Comparison of ENCODE assay signal across 10 cellular contexts in the genomic region with DNA sequence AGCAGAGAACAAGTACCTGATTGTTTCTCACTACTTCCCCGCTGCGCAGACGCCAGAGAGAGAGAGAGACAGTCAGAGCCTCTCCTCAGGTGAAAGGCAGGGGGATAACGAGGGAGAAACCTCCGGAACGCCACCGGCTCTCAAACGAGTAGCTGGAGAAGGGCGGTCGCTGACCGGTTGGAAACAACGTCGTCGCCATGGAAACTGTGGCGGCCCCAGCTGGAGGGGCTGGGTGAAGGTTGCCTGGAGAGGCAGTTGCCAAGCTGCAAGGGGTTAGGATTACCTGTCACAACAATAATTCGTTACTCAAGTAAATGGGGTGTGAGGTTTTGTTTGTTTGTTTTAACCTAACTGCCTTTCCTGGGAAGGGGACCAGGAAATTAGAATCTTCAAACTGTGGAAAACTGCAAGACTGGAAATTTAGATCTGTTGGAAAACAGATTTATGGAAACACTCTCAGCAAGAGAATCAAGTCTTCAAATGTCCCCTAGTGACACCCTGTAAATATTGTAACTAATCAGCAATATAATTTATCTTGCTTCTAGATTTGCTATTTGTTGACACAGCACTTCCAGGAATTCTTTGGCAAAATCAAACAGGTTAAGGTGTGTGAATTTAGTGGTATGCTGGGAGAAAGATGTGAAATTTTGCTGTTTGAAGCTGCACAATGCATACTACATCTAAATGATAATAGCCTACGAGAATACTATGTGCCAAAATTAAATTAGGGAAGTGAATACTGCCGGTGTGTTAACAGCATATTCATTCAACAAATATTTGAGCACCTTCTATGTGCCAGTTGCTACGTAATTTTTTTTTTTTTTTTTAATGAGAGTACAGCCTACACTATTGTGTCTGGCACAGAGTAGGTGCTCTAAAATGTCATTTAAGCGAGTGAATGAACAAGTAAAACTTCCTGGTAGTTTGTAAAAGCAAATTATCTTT. TPM values are rescaled to one million over a fixed set of nuclear protein-coding genes. Genes with fewer than 3 reads are reported as not detected.
A peak's percentile ranks its signal among the peaks of the same experiment; 100 is the strongest.
DNase-seq lines count a peak whose midpoint lies in the region; ATAC-seq, FAIRE-seq and TF ChIP-seq lines count a peak whose summit lies in the region.
"Had no signal": no experiment of that assay in that cellular context is flagged by ENCODE, and none has a peak within 500 bp of the region (broad histone marks: within the 10 kb centered on the region; RNA-seq: fewer than 3 reads in every experiment).

A gene with protein sequence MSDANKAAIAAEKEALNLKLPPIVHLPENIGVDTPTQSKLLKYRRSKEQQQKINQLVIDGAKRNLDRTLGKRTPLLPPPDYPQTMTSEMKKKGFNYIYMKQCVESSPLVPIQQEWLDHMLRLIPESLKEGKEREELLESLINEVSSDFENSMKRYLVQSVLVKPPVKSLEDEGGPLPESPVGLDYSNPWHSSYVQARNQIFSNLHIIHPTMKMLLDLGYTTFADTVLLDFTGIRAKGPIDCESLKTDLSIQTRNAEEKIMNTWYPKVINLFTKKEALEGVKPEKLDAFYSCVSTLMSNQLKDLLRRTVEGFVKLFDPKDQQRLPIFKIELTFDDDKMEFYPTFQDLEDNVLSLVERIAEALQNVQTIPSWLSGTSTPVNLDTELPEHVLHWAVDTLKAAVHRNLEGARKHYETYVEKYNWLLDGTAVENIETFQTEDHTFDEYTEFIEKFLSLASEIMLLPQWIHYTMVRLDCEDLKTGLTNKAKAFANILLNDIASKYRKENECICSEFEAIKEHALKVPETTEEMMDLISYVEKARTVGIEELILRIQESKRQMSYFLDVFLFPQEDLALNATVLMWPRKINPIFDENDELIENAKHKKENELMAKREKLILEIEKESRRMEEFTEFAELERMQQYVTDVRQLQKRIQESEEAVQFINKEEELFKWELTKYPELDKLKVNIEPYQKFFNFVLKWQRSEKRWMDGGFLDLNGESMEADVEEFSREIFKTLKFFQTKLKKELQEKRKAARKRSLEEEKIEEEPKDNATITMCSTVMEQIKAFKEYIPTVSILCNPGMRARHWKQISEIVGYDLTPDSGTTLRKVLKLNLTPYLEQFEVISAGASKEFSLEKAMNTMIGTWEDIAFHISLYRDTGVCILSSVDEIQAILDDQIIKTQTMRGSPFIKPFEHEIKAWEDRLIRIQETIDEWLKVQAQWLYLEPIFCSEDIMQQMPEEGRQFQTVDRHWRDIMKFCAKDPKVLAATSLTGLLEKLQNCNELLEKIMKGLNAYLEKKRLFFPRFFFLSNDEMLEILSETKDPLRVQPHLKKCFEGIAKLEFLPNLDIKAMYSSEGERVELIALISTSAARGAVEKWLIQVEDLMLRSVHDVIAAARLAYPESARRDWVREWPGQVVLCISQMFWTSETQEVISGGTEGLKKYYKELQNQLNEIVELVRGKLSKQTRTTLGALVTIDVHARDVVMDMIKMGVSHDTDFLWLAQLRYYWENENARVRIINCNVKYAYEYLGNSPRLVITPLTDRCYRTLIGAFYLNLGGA (N-terminal part only) (minus strand): TSS at position 164 of the 945 bp plus-strand sequence. CDS start 1,474 bp downstream, outside the sequence.

- no peak within 1 kb of the TSS for H3K4me3 Mint-ChIP-seq in activated CD4-positive, alpha-beta memory T cell treated with anti-CD3 and anti-CD28 coated beads for 36 hours
- no peak within 1 kb of the TSS for H3K4me3 Mint-ChIP-seq in activated CD4-positive, alpha-beta memory T cell treated with anti-CD3 and anti-CD28 coated beads, Interleukin-2, amount 10 ng/mL, durations not matched to agents 7 days and 5 days
- H3K4me3 Mint-ChIP-seq: CD8-positive, alpha-beta T cell; T-helper 1 cell treated with Interleukin-12 subunit alpha and Interleukin-12 subunit beta and Interleukin-4 antibody, amounts not matched to agents 30 μg/mL and 1 μg/mL, for 36 hours had no signal

- H3K36me3 ChIP-seq in bronchial epithelial cell (ENCODE audit: control insufficient read depth, insufficient read depth, low read length) (no peaks in the 10 kb centered on the region), liver (ENCODE audit: control insufficient read depth in 4 of 4, insufficient read depth in 3 of 4, low read depth in 1 of 4, low read length in 3 of 4) (no peaks in the 10 kb centered on the region)

- H3K27me3 ChIP-seq in bronchial epithelial cell (ENCODE audit: control insufficient read depth, insufficient read depth, low read length) (no peaks in the 10 kb centered on the region), liver (ENCODE audit: control insufficient read depth in 4 of 4, insufficient read depth in 4 of 4, low read length in 3 of 4) (no peaks in the 10 kb centered on the region)

- H3K9ac ChIP-seq in liver (ENCODE audit: low read depth in 1 of 2, low read length in 2 of 2) = no peak within 1 kb of the TSS

- POLR2A ChIA-PET in activated CD4-positive, alpha-beta memory T cell treated with anti-CD3 and anti-CD28 coated beads for 36 hours (lab: Charles Lee) = no interaction called here
- POLR2A ChIA-PET in activated CD4-positive, alpha-beta memory T cell treated with anti-CD3 and anti-CD28 coated beads, Interleukin-2, amount 10 ng/mL, durations not matched to agents 7 days and 5 days (lab: Charles Lee) = no interaction called here

- ATAC-seq in HG03135 (IDR thresholded peaks at IDR 0.05; ENCODE audit: unreplicated experiment) = no peak
- ATAC-seq in HG03439 (IDR thresholded peaks at IDR 0.05; ENCODE audit: unreplicated experiment) = no peak
- ATAC-seq: CD8-positive, alpha-beta T cell had no signal

- no peaks in the 10 kb centered on the region for H3K27me3 Mint-ChIP-seq in activated CD4-positive, alpha-beta memory T cell treated with anti-CD3 and anti-CD28 coated beads for 36 hours
- H3K27me3 Mint-ChIP-seq in activated CD4-positive, alpha-beta memory T cell treated with anti-CD3 and anti-CD28 coated beads, Interleukin-2, amount 10 ng/mL, durations not matched to agents 7 days and 5 days = no peaks in the 10 kb centered on the region

- DNase-seq in activated CD4-positive, alpha-beta memory T cell treated with anti-CD3 and anti-CD28 coated beads for 36 hours = peak; percentile 31
- DNase-seq in activated CD4-positive, alpha-beta memory T cell treated with anti-CD3 and anti-CD28 coated beads, Interleukin-2, amount 10 ng/mL, durations not matched to agents 7 days and 5 days = no peak
- DNase-seq in NCI-H2107 treated with DMSO at 0.1 percent for 48 hours (lab: John Stamatoyannopoulos, UW; ENCODE audit: unreplicated experiment) = peak; percentile 47
- DNase-seq in bronchial epithelial cell (ENCODE audit: low read depth) = no peak
- DNase-seq in SIG-M5 (lab: John Stamatoyannopoulos, UW) = no peak

- 10% methylated on average over 20 of the region's 20 CpGs for WGBS in liver

- H3K4me1 Mint-ChIP-seq in activated CD4-positive, alpha-beta memory T cell treated with anti-CD3 and anti-CD28 coated beads for 36 hours (ENCODE audit: low read depth) = peaks cover 7% of the 10 kb centered on the region
- peaks cover 3% of the 10 kb centered on the region for H3K4me1 Mint-ChIP-seq in activated CD4-positive, alpha-beta memory T cell treated with anti-CD3 and anti-CD28 coated beads, Interleukin-2, amount 10 ng/mL, durations not matched to agents 7 days and 5 days

- H3K36me3 Mint-ChIP-seq in activated CD4-positive, alpha-beta memory T cell treated with anti-CD3 and anti-CD28 coated beads for 36 hours = no peaks in the 10 kb centered on the region
- H3K36me3 Mint-ChIP-seq in activated CD4-positive, alpha-beta memory T cell treated with anti-CD3 and anti-CD28 coated beads, Interleukin-2, amount 10 ng/mL, durations not matched to agents 7 days and 5 days (ENCODE audit: low read depth) = no peaks in the 10 kb centered on the region

- peak; percentile 43 for FAIRE-seq in bronchial epithelial cell (lab: Jason Lieb, UNC)

- H3K27ac ChIP-seq in liver (ENCODE audit: low read depth in 1 of 2, low read length in 2 of 2) = no peak within 1 kb of the TSS

- no peak for TF ChIP-seq RAD21 in liver (IDR thresholded peaks at IDR 0.05)

- TF ChIP-seq CTCF in bronchial epithelial cell (IDR thresholded peaks at IDR 0.05; ENCODE audit: insufficient read depth, low read length, severe bottlenecking) (no peak), liver (IDR thresholded peaks at IDR 0.05; ENCODE audit: low read depth, low read length, missing input control) (no peak)

- H3K9me3 ChIP-seq in liver (ENCODE audit: control insufficient read depth in 4 of 4, low read length in 3 of 4) = no peaks in the 10 kb centered on the region

- no peaks in the 10 kb centered on the region for H3K9me3 Mint-ChIP-seq in activated CD4-positive, alpha-beta memory T cell treated with anti-CD3 and anti-CD28 coated beads for 36 hours
- H3K9me3 Mint-ChIP-seq in activated CD4-positive, alpha-beta memory T cell treated with anti-CD3 and anti-CD28 coated beads, Interleukin-2, amount 10 ng/mL, durations not matched to agents 7 days and 5 days = no peaks in the 10 kb centered on the region
- H3K9me3 Mint-ChIP-seq: CD8-positive, alpha-beta T cell; T-helper 1 cell treated with Interleukin-12 subunit alpha and Interleukin-12 subunit beta and Interleukin-4 antibody, amounts not matched to agents 30 μg/mL and 1 μg/mL, for 36 hours had no signal

- H3K4me1 ChIP-seq in liver (ENCODE audit: control insufficient read depth in 4 of 4, insufficient read depth in 4 of 4, low read length in 3 of 4) = peaks cover 2 to 11% (median 9%) of the 10 kb centered on the region in 4 donors

- H3K4me3 ChIP-seq in bronchial epithelial cell (ENCODE audit: low read depth, low read length) (peak within 1 kb of the TSS; percentile 0), liver (ENCODE audit: low read depth in 1 of 3, low read length in 3 of 3) (peak within 1 kb of the TSS in 1 of 3 donors; percentile 20)

- H3K27ac Mint-ChIP-seq in activated CD4-positive, alpha-beta memory T cell treated with anti-CD3 and anti-CD28 coated beads for 36 hours = no peak within 1 kb of the TSS
- H3K27ac Mint-ChIP-seq in activated CD4-positive, alpha-beta memory T cell treated with anti-CD3 and anti-CD28 coated beads, Interleukin-2, amount 10 ng/mL, durations not matched to agents 7 days and 5 days = no peak within 1 kb of the TSS
- H3K27ac Mint-ChIP-seq: CD8-positive, alpha-beta T cell; T-helper 1 cell treated with Interleukin-12 subunit alpha and Interleukin-12 subunit beta and Interleukin-4 antibody, amounts not matched to agents 30 μg/mL and 1 μg/mL, for 36 hours had no signal

- intact Hi-C loops in activated CD4-positive, alpha-beta memory T cell treated with anti-CD3 and anti-CD28 coated beads for 36 hours (cut with micrococcal nuclease) = no loop called here

- CTCF ChIA-PET in activated CD4-positive, alpha-beta memory T cell treated with anti-CD3 and anti-CD28 coated beads for 36 hours (lab: Charles Lee) = no interaction called here
- CTCF ChIA-PET in activated CD4-positive, alpha-beta memory T cell treated with anti-CD3 and anti-CD28 coated beads, Interleukin-2, amount 10 ng/mL, durations not matched to agents 7 days and 5 days (lab: Charles Lee) = no interaction called here

TF ChIP-seq in liver, 16 proteins besides CTCF, POLR2A, EP300 and RAD21 (continues in another document):
- TF ChIP-seq FOXA2 (IDR thresholded peaks at IDR 0.05) = no peak

RNA-seq across cellular contexts. Expression of the gene that starts here (rescaled TPM):
- total RNA-seq in activated CD4-positive, alpha-beta memory T cell treated with anti-CD3 and anti-CD28 coated beads for 36 hours = under 1 TPM in 1 of 2 experiments, not detected in 1; 0.14 TPM
- total RNA-seq in activated CD4-positive, alpha-beta memory T cell treated with anti-CD3 and anti-CD28 coated beads, Interleukin-2, amount 10 ng/mL, durations not matched to agents 7 days and 5 days = under 1 TPM; 0.03 to 0.05 TPM
- total RNA-seq in bronchial epithelial cell (under 0.01 and 0.13 TPM in 2 replicates), liver (under 1 TPM; 0.05 to 0.08 TPM)
- under 1 TPM in 1 of 2 donors, not detected in 1; 0.08 TPM for polyA plus RNA-seq in liver

Comparison
In these comparisons a context has a peak if more than half of its experiments do, and no peak if none do; other contexts are left out.
1. Peak in DNase-seq in activated CD4-positive, alpha-beta memory T cell treated with anti-CD3 and anti-CD28 coated beads for 36 hours; RNA of the gene not detected or under 1 TPM.